ENCODE assay signal across 8 cellular contexts in genomic region chr20:2172305-2173175, GRCh38.
DNase-seq lines count a peak whose midpoint lies in the region; ATAC-seq and TF ChIP-seq lines count a peak whose summit lies in the region.

No MANE protein-coding gene starts in this region.

- no peak overlapping the region for H3K9ac ChIP-seq in colonic mucosa (ENCODE audit: low read depth in 2 of 2, low read length in 2 of 2)

- WGBS in lower leg skin, 2 donors = 15 to 19% methylated on average over 17 of the region's 17 CpGs

- DNase-seq in AG04449 (ENCODE audit: low read depth, low spot score) = no peak
- peak; percentile 66 for DNase-seq in NCI-H2227 treated with DMSO at 0.1 percent for 48 hours (lab: John Stamatoyannopoulos, UW)
- DNase-seq in activated CD4-positive, alpha-beta T cell treated with anti-CD3 and anti-CD28 coated beads, Interleukin-2, amount 10 ng/mL, durations not matched to agents 24 days and 14 days = peak; percentile 90
- DNase-seq in colonic mucosa = peak; percentile 69
- DNase-seq in lower leg skin (ENCODE audit: low spot score in 2 of 2) = peak; percentile 51 to 94
- peak; percentile 41 to 49 (median 44) for DNase-seq in stimulated activated CD4-positive, alpha-beta T cell treated with anti-CD3 and anti-CD28 coated beads, TNF-alpha, amount 100 ng/mL, for 4 hours (ENCODE audit: low read depth in 3 of 3)

- no peak overlapping the region for H3K27ac Mint-ChIP-seq in activated CD4-positive, alpha-beta T cell treated with anti-CD3 and anti-CD28 coated beads, Interleukin-2, amount 10 ng/mL, durations not matched to agents 24 days and 14 days

- no peaks in the 10 kb centered on the region for H3K4me1 ChIP-seq in colonic mucosa

- intact Hi-C loops in activated CD4-positive, alpha-beta T cell treated with anti-CD3 and anti-CD28 coated beads, Interleukin-2, amount 10 ng/mL, durations not matched to agents 24 days and 14 days (cut with micrococcal nuclease) = loop anchor here (1.0 to 5.0 kb wide), 3 partner anchors 70 to 207 kb away; partner anchors contain the start of gene STK35
- intact Hi-C loops in colonic mucosa (cut with DNase I) = loop anchor here (2.0 to 5.0 kb wide), 3 partner anchors 166 to 410 kb away; no protein-coding TSS in a partner anchor
- intact Hi-C loops in lower leg skin (cut with DNase I; ENCODE audit: low total_unique reads) = loop anchor here (2.0 to 10.0 kb wide), 2 partner anchors 208 to 408 kb away; no protein-coding TSS in a partner anchor

- peaks cover 17% of the 10 kb centered on the region for H3K27me3 Mint-ChIP-seq in activated CD4-positive, alpha-beta T cell treated with anti-CD3 and anti-CD28 coated beads, Interleukin-2, amount 10 ng/mL, durations not matched to agents 24 days and 14 days

- peak; percentile 51 for ATAC-seq in GM18498 (IDR thresholded peaks at IDR 0.05; ENCODE audit: unreplicated experiment)
- ATAC-seq in GM18858 (IDR thresholded peaks at IDR 0.05; ENCODE audit: unreplicated experiment) = no peak

- POLR2A ChIA-PET in AG04449 (lab: Yijun Ruan, JAX) = interaction anchor here (0.6 to 1.2 kb wide), 2 partner anchors 69 to 265 kb away, joined by 3 to 5 read pairs; no protein-coding TSS in a partner anchor

- H3K27ac ChIP-seq in colonic mucosa = no peak overlapping the region

- H3K27me3 ChIP-seq in colonic mucosa = no peaks in the 10 kb centered on the region

- H3K9me3 ChIP-seq in colonic mucosa = no peaks in the 10 kb centered on the region

- H3K4me3 ChIP-seq in AG04449 (ENCODE audit: low read depth, low read length) = no peak overlapping the region
- H3K4me3 ChIP-seq in colonic mucosa = no peak overlapping the region
- H3K4me3 ChIP-seq in lower leg skin (ENCODE audit: low read depth, poor library complexity, severe bottlenecking) = no peak overlapping the region

- TF ChIP-seq CTCF in AG04449 (IDR thresholded peaks at IDR 0.05; ENCODE audit: insufficient read depth, low read length, missing control alignments) (peak; percentile 91), colonic mucosa (IDR thresholded peaks at IDR 0.05) (peak; percentile 81), lower leg skin (IDR thresholded peaks at IDR 0.05) (peak in 1 of 3 donors; percentile 63)

- H3K4me3 Mint-ChIP-seq in activated CD4-positive, alpha-beta T cell treated with anti-CD3 and anti-CD28 coated beads, Interleukin-2, amount 10 ng/mL, durations not matched to agents 24 days and 14 days = no peak overlapping the region

- CTCF ChIA-PET in AG04449 (lab: Yijun Ruan, JAX) = interaction anchor here (0.6 to 8.6 kb wide), 48 partner anchors 10 to 706 kb away, joined by 3 to 129 read pairs (median 4); no protein-coding TSS in a partner anchor

- peaks cover 3% of the 10 kb centered on the region for H3K4me1 Mint-ChIP-seq in activated CD4-positive, alpha-beta T cell treated with anti-CD3 and anti-CD28 coated beads, Interleukin-2, amount 10 ng/mL, durations not matched to agents 24 days and 14 days

- TF ChIP-seq POLR2A in lower leg skin (IDR thresholded peaks at IDR 0.05) = no peak

- H3K36me3 ChIP-seq in colonic mucosa = no peaks in the 10 kb centered on the region

- no peaks in the 10 kb centered on the region for H3K36me3 Mint-ChIP-seq in activated CD4-positive, alpha-beta T cell treated with anti-CD3 and anti-CD28 coated beads, Interleukin-2, amount 10 ng/mL, durations not matched to agents 24 days and 14 days (ENCODE audit: low read depth)

- no peaks in the 10 kb centered on the region for H3K9me3 Mint-ChIP-seq in activated CD4-positive, alpha-beta T cell treated with anti-CD3 and anti-CD28 coated beads, Interleukin-2, amount 10 ng/mL, durations not matched to agents 24 days and 14 days
